9 cellular contexts compared by ENCODE assay signal in genomic region chrX:19964017-19964710, GRCh38. TPM values are rescaled to one million over a fixed set of nuclear protein-coding genes. Genes with fewer than 3 reads are reported as not detected.
DNase-seq lines count a peak whose midpoint lies in the region; ATAC-seq and TF ChIP-seq lines count a peak whose summit lies in the region.
"Had no signal": no experiment of that assay in that cellular context is flagged by ENCODE, and none has a peak within 500 bp of the region (broad histone marks: within the 10 kb centered on the region; RNA-seq: fewer than 3 reads in every experiment).

No MANE protein-coding gene starts in this region.

- no peak overlapping the region for H3K27ac Mint-ChIP-seq in glutamatergic neuron (ENCODE audit: unreplicated experiment)
- H3K27ac Mint-ChIP-seq: CD4-positive, alpha-beta T cell had no signal

- no TSS peak for BruUV-seq in PC-9 (replicated peaks; lab: Mats Ljungman, UMichigan)

- no peak overlapping the region for H3K4me2 ChIP-seq in PC-9

- H3F3A ChIP-seq in PC-9 (ENCODE audit: insufficient read depth, low read depth) = no peaks in the 10 kb centered on the region

- H3K27ac ChIP-seq in caudate nucleus (ENCODE audit: low read depth, low read length) (no peak overlapping the region), PC-9 (no peak overlapping the region)

- H3K4me1 ChIP-seq in PC-9 (replicated peaks; ENCODE audit: insufficient read depth) = no peaks in the 10 kb centered on the region

- intact Hi-C loops in PC-9 (cut with micrococcal nuclease; ENCODE audit: unreplicated experiment) = no loop called here

- DNase-seq in GM10248 (ENCODE audit: extremely low spot score) (peak; percentile 21), epithelial cell of esophagus (ENCODE audit: low read depth) (peak; percentile 60), glutamatergic neuron (no peak), midbrain (lab: John Stamatoyannopoulos, UW) (no peak), caudate nucleus (lab: John Stamatoyannopoulos, UW) (no peak), PC-9 (no peak)

- no peaks in the 10 kb centered on the region for H3K9me3 ChIP-seq in PC-9 (ENCODE audit: insufficient read depth, low read depth)

- H3K4me3 ChIP-seq in epithelial cell of esophagus (ENCODE audit: low read length) (no peak overlapping the region), PC-9 (no peak overlapping the region)

- TF ChIP-seq CTCF in GM10248 (IDR thresholded peaks at IDR 0.05; ENCODE audit: control extremely low read depth, extremely low read depth, low read depth, missing control alignments) = no peak
- TF ChIP-seq CTCF in epithelial cell of esophagus (IDR thresholded peaks at IDR 0.05; ENCODE audit: insufficient read depth, low read depth, low read length, missing control alignments) = no peak
- no peak for TF ChIP-seq CTCF in glutamatergic neuron (IDR thresholded peaks at IDR 0.05; ENCODE audit: partially characterized antibody, unreplicated experiment)
- TF ChIP-seq CTCF in PC-9 (conservative IDR thresholded peaks at IDR 0.05) = no peak

- no peaks in the 10 kb centered on the region for H3K9me2 ChIP-seq in PC-9 (ENCODE audit: insufficient read depth)

- H3K79me2 ChIP-seq in PC-9 (ENCODE audit: low read depth) = no peaks in the 10 kb centered on the region

- H3K27me3 ChIP-seq in PC-9 (ENCODE audit: insufficient read depth, low read depth) = no peaks in the 10 kb centered on the region

- no peak overlapping the region for H3K4me3 Mint-ChIP-seq in glutamatergic neuron (ENCODE audit: unreplicated experiment)
- H3K4me3 Mint-ChIP-seq: CD4-positive, alpha-beta T cell had no signal

- H3K9me3 Mint-ChIP-seq in glutamatergic neuron (ENCODE audit: unreplicated experiment) = no peaks in the 10 kb centered on the region
- H3K9me3 Mint-ChIP-seq: CD4-positive, alpha-beta T cell had no signal

- no peaks in the 10 kb centered on the region for H3K36me3 ChIP-seq in PC-9 (ENCODE audit: low read depth)

- CTCF ChIA-PET in GM10248 (lab: Yijun Ruan, JAX) = interaction anchor here (1.2 to 1.3 kb wide), 3 partner anchors 19 to 582 kb away, joined by 3 read pairs; no protein-coding TSS in a partner anchor
- CTCF ChIA-PET in PC-9 (lab: Charles Lee) = no interaction called here

- H3K36me3 Mint-ChIP-seq in glutamatergic neuron (ENCODE audit: unreplicated experiment) = no peaks in the 10 kb centered on the region

- POLR2A ChIA-PET in GM10248 (lab: Yijun Ruan, JAX) = no interaction called here
- POLR2A ChIA-PET in PC-9 (lab: Charles Lee; ENCODE audit: unreplicated experiment) = no interaction called here

- no peaks in the 10 kb centered on the region for H3K4me1 Mint-ChIP-seq in glutamatergic neuron (ENCODE audit: low read depth, unreplicated experiment)

- ATAC-seq in GM21360 (IDR thresholded peaks at IDR 0.05; ENCODE audit: unreplicated experiment) = peak; percentile 87
- peak; percentile 87 for ATAC-seq in HG03565 (IDR thresholded peaks at IDR 0.05; ENCODE audit: unreplicated experiment)

- no peaks in the 10 kb centered on the region for H4K20me1 ChIP-seq in PC-9 (ENCODE audit: insufficient read depth)

- H3K27me3 Mint-ChIP-seq in glutamatergic neuron (ENCODE audit: unreplicated experiment) = no peaks in the 10 kb centered on the region
- H3K27me3 Mint-ChIP-seq: CD4-positive, alpha-beta T cell had no signal

- no peak overlapping the region for H2AFZ ChIP-seq in PC-9

RNA-seq across cellular contexts. Expression of gene BCLAF3, which starts 26.7 kb away (rescaled TPM):
- total RNA-seq in glutamatergic neuron (ENCODE audit: unreplicated experiment) = 22.3 TPM
- total RNA-seq in PC-9 (2021) = 6.7 and 7.9 TPM in 2 replicates

Comparison
In these comparisons a context has a peak if more than half of its experiments do, and no peak if none do; other contexts are left out.
1. DNase-seq: peak in GM10248 (single experiment) and epithelial cell of esophagus (single experiment); none in glutamatergic neuron (single experiment), midbrain (single experiment), caudate nucleus (0 of 61) and PC-9 (0 of 2).